ENCODE assay signal across 8 cellular contexts in genomic region chr15:65980824-65981456, GRCh38.
DNase-seq lines count a peak whose midpoint lies in the region; ATAC-seq and TF ChIP-seq lines count a peak whose summit lies in the region.

No MANE protein-coding gene starts in this region.

- TF ChIP-seq CTCF in fibroblast of the aortic adventitia (IDR thresholded peaks at IDR 0.05; ENCODE audit: insufficient read depth, low read length), result peak; percentile 87

- no peak overlapping the region for H3K4me3 ChIP-seq in fibroblast of the aortic adventitia (ENCODE audit: low read depth, low read length)

- ATAC-seq in HG02970 (IDR thresholded peaks at IDR 0.05; ENCODE audit: low FRiP score, unreplicated experiment), result no peak
- ATAC-seq in HG03135 (IDR thresholded peaks at IDR 0.05; ENCODE audit: unreplicated experiment), result no peak

- in situ Hi-C loops in KBM-7 (cut with MboI; ENCODE audit: low pct_unique_long_range_greater_than_20kb, low sequenced_read_pairs), result no loop called here

- DNase-seq in NCI-H524 (lab: John Stamatoyannopoulos, UW) (peak; percentile 39 to 71), NCI-H524 treated with DMSO at 0.1 percent for 48 hours (lab: John Stamatoyannopoulos, UW) (no peak), KBM-7 (peak; percentile 63), UCSD-AML1 (lab: John Stamatoyannopoulos, UW; ENCODE audit: unreplicated experiment) (peak; percentile 33), fibroblast of the aortic adventitia (ENCODE audit: low read depth) (peak; percentile 78), non-pigmented ciliary epithelial cell (ENCODE audit: low read depth) (peak; percentile 56)
